In genomic region chr1:64848812-64849211, GRCh38 we compare ENCODE assay signal across 16 cellular contexts.
"Had no signal": no experiment of that assay in that cellular context is flagged by ENCODE, and none has a peak within 500 bp of the region (broad histone marks: within the 10 kb centered on the region; RNA-seq: fewer than 3 reads in every experiment).

No MANE protein-coding gene starts in this region.

- H3K36me3 ChIP-seq: breast epithelium had no signal

- ATAC-seq: activated CD8-positive, alpha-beta T cell treated with anti-CD3 and anti-CD28 coated beads for 36 hours; activated T-helper 17 cell treated with anti-CD3 and anti-CD28 coated beads, Interleukin-2, amount 50 U/mL, for 72 hours; heart left ventricle; natural killer cell treated with Interleukin-12 subunit alpha and Interleukin-12 subunit beta and Interleukin-15 and Interleukin-18, amount 100 ng/mL, for 72 hours; right lobe of liver; upper lobe of right lung had no signal

- DNase-seq: activated CD4-positive, alpha-beta T cell treated with anti-CD3 and anti-CD28 coated beads for 4 hours; activated CD8-positive, alpha-beta T cell treated with anti-CD3 and anti-CD28 coated beads for 36 hours; activated naive CD4-positive, alpha-beta T cell treated with anti-CD3 and anti-CD28 coated beads, Interleukin-2, amount 50 U/mL, for 16 hours; amygdala; foreskin melanocyte; heart left ventricle; left ventricle myocardium inferior; nucleus accumbens; right lobe of liver; upper lobe of right lung had no signal

- H3K4me3 Mint-ChIP-seq: activated CD8-positive, alpha-beta T cell treated with anti-CD3 and anti-CD28 coated beads for 36 hours; activated T-helper 17 cell treated with anti-CD3 and anti-CD28 coated beads, Interleukin-2, amount 50 U/mL, for 72 hours; memory B cell; natural killer cell treated with Interleukin-12 subunit alpha and Interleukin-12 subunit beta and Interleukin-15 and Interleukin-18, amount 100 ng/mL, for 72 hours; stimulated activated naive CD8-positive, alpha-beta T cell treated with anti-CD3 and anti-CD28 coated beads, Interleukin-15, Interleukin-2, amounts not matched to agents 100 ng/mL and 50 ng/mL, for 24 hours had no signal

- H3K27ac Mint-ChIP-seq: activated CD8-positive, alpha-beta T cell treated with anti-CD3 and anti-CD28 coated beads for 36 hours; progenitor cell of endocrine pancreas; stimulated activated naive CD8-positive, alpha-beta T cell treated with anti-CD3 and anti-CD28 coated beads, Interleukin-15, Interleukin-2, amounts not matched to agents 100 ng/mL and 50 ng/mL, for 24 hours had no signal

- H3K4me1 ChIP-seq: breast epithelium, upper lobe of right lung had no signal

- H3K27me3 ChIP-seq: breast epithelium, heart left ventricle, right lobe of liver, upper lobe of right lung had no signal

- H3K4me3 ChIP-seq: breast epithelium, heart left ventricle, left ventricle myocardium inferior, right lobe of liver, upper lobe of right lung had no signal

- H3K9me3 Mint-ChIP-seq: activated CD8-positive, alpha-beta T cell treated with anti-CD3 and anti-CD28 coated beads for 36 hours; activated T-helper 17 cell treated with anti-CD3 and anti-CD28 coated beads, Interleukin-2, amount 50 U/mL, for 72 hours; memory B cell; natural killer cell treated with Interleukin-12 subunit alpha and Interleukin-12 subunit beta and Interleukin-15 and Interleukin-18, amount 100 ng/mL, for 72 hours; stimulated activated naive CD8-positive, alpha-beta T cell treated with anti-CD3 and anti-CD28 coated beads, Interleukin-15, Interleukin-2, amounts not matched to agents 100 ng/mL and 50 ng/mL, for 24 hours had no signal

- H3K27ac ChIP-seq: breast epithelium, heart left ventricle, left ventricle myocardium inferior, right lobe of liver, upper lobe of right lung had no signal

- H3K9me3 ChIP-seq: breast epithelium, heart left ventricle, left ventricle myocardium inferior, right lobe of liver, upper lobe of right lung had no signal

- H3K27me3 Mint-ChIP-seq: activated CD8-positive, alpha-beta T cell treated with anti-CD3 and anti-CD28 coated beads for 36 hours; activated T-helper 17 cell treated with anti-CD3 and anti-CD28 coated beads, Interleukin-2, amount 50 U/mL, for 72 hours; memory B cell; natural killer cell treated with Interleukin-12 subunit alpha and Interleukin-12 subunit beta and Interleukin-15 and Interleukin-18, amount 100 ng/mL, for 72 hours; progenitor cell of endocrine pancreas; stimulated activated naive CD8-positive, alpha-beta T cell treated with anti-CD3 and anti-CD28 coated beads, Interleukin-15, Interleukin-2, amounts not matched to agents 100 ng/mL and 50 ng/mL, for 24 hours had no signal
